14 cellular contexts compared by ENCODE assay signal in the genomic region with DNA sequence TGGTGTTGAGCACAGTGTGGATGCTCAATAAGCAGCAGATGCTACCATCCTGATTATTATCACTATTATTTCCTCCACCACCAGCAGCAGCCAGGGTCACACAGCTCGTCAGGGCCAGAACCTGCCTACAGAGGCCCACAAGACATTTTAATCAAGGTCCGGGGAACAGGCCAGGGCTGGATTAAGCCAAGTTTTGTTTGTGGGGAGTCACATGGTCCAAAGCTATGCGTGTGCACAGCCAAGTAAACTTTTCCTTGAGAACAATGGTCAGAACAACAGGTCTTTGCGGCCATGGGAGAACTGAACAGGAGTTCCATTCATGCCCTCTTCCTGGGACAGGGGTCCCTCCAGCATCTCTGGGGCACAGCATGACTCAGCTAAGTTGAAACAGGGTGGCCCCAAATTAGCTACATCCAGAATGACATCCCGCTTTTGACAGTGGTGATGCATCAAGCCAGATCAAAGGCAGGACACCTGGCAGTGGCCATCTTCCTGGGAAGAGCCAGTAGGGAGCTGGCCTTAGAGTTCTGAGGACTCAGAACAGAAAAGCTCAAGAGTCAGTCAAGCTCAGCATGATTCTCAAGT. TPM values are rescaled to one million over a fixed set of nuclear protein-coding genes. Genes with fewer than 3 reads are reported as not detected.
DNase-seq lines count a peak whose midpoint lies in the region; TF ChIP-seq lines count a peak whose summit lies in the region.
"Had no signal": no experiment of that assay in that cellular context is flagged by ENCODE, and none has a peak within 500 bp of the region (broad histone marks: within the 10 kb centered on the region; RNA-seq: fewer than 3 reads in every experiment).

No MANE protein-coding gene starts in this region.

- no peaks in the 10 kb centered on the region for H3K79me1 ChIP-seq in neuronal stem cell (ENCODE audit: low read depth, low read length)

- H4K91ac ChIP-seq in neuronal stem cell (ENCODE audit: low read depth, low read length, poor library complexity) = no peak overlapping the region

- H2BK5ac ChIP-seq in neuronal stem cell (ENCODE audit: low read length) = no peak overlapping the region

- no peak overlapping the region for H2BK12ac ChIP-seq in neuronal stem cell (ENCODE audit: low read length)

- H3K27ac ChIP-seq in neuronal stem cell (replicated peaks; ENCODE audit: low read length) (no peak overlapping the region), tibial artery (peak overlapping the region; percentile 85 to 93)
- H3K27ac ChIP-seq: pancreas had no signal

- no peak overlapping the region for H2BK15ac ChIP-seq in neuronal stem cell (ENCODE audit: low read length)

- peaks cover 0 to 2% of the 10 kb centered on the region in 2 donors for H3K36me3 ChIP-seq in neuronal stem cell (replicated peaks in 1 of 2; ENCODE audit: control insufficient read depth in 2 of 2, insufficient read depth in 2 of 2, low read length in 2 of 2)
- H3K36me3 ChIP-seq in tibial artery = peaks cover 0 to 10% (median 9%) of the 10 kb centered on the region in 3 donors
- H3K36me3 ChIP-seq: pancreas had no signal

- H3K18ac ChIP-seq in neuronal stem cell (ENCODE audit: low read length) = no peak overlapping the region

- no peak overlapping the region for H3K9ac ChIP-seq in neuronal stem cell (ENCODE audit: low read depth, low read length, poor library complexity)

- TF ChIP-seq CTCF in fibroblast of the aortic adventitia (IDR thresholded peaks at IDR 0.05; ENCODE audit: insufficient read depth, low read length) (no peak), tibial artery (IDR thresholded peaks at IDR 0.05) (no peak)

- no peak overlapping the region for H2AK5ac ChIP-seq in neuronal stem cell (ENCODE audit: low read depth, low read length)

- DNase-seq in astrocyte of the hippocampus (ENCODE audit: low read depth, low spot score) (peak; percentile 73), fibroblast of the aortic adventitia (ENCODE audit: low read depth) (peak; percentile 77), neuronal stem cell (ENCODE audit: low spot score) (no peak), tibial artery (no peak), NCI-H1417 treated with DMSO at 0.1 percent for 48 hours (lab: John Stamatoyannopoulos, UW) (no peak), NOMO-1 treated with dmso at 0.1 percent for 144 hours (lab: John Stamatoyannopoulos, UW; ENCODE audit: unreplicated experiment) (no peak)
- DNase-seq in activated naive CD4-positive, alpha-beta T cell (lab: John Stamatoyannopoulos, UW) = no peak
- DNase-seq: activated gamma-delta T cell treated with Interleukin-2 at 50 U/mL for 16 hours; DMS79 treated with DMSO at 0.1 percent for 48 hours; effector memory CD8-positive, alpha-beta T cell; mucosa of descending colon; NCI-H1436 treated with DMSO at 0.1 percent for 48 hours; NCI-H2227 treated with DMSO at 0.1 percent for 48 hours; pancreas had no signal

- no peak overlapping the region for H3K4me3 ChIP-seq in fibroblast of the aortic adventitia (ENCODE audit: low read depth, low read length)
- H3K4me3 ChIP-seq in neuronal stem cell (ENCODE audit: low read length in 2 of 2) = no peak overlapping the region
- H3K4me3 ChIP-seq in tibial artery = no peak overlapping the region
- H3K4me3 ChIP-seq: mucosa of descending colon, pancreas had no signal

- H3K4ac ChIP-seq in neuronal stem cell (ENCODE audit: low read length) = no peak overlapping the region

- no peaks in the 10 kb centered on the region for H3K27me3 ChIP-seq in neuronal stem cell (ENCODE audit: control insufficient read depth in 3 of 3, insufficient read depth in 3 of 3, low read depth in 1 of 3, low read length in 3 of 3)
- no peaks in the 10 kb centered on the region for H3K27me3 ChIP-seq in tibial artery
- H3K27me3 ChIP-seq: pancreas had no signal

- no peak overlapping the region for H2BK120ac ChIP-seq in neuronal stem cell (ENCODE audit: low read depth, low read length)

- WGBS in neuronal stem cell (ENCODE audit: extremely low coverage in 2 of 2, insufficient read length in 2 of 2, insufficient replicate concordance in 1 of 2), 2 donors = no CpG with 5 or more reads among the region's 5 CpGs

- H4K8ac ChIP-seq in neuronal stem cell (ENCODE audit: low read depth, low read length) = no peak overlapping the region

- intact Hi-C loops in tibial artery (cut with DNase I; ENCODE audit: low total_unique reads) = no loop called here

- H2AFZ ChIP-seq in neuronal stem cell (ENCODE audit: low read length) = peak overlapping the region; percentile 24

- no peak overlapping the region for H3K14ac ChIP-seq in neuronal stem cell (ENCODE audit: low read length)

- H3K4me2 ChIP-seq in neuronal stem cell (ENCODE audit: insufficient read depth, low read length, poor library complexity, severe bottlenecking) = no peak overlapping the region

- peaks cover 0 to 4% of the 10 kb centered on the region in 2 donors for H3K4me1 ChIP-seq in neuronal stem cell (ENCODE audit: control insufficient read depth in 2 of 2, insufficient read depth in 1 of 2, low read depth in 1 of 2, low read length in 2 of 2)
- H3K4me1 ChIP-seq in tibial artery = peaks cover 0 to 56% (median 16%) of the 10 kb centered on the region in 4 donors
- H3K4me1 ChIP-seq: pancreas had no signal

- no peak overlapping the region for H3K23ac ChIP-seq in neuronal stem cell (ENCODE audit: low read depth, low read length, poor library complexity)

- no peaks in the 10 kb centered on the region for H3K9me3 ChIP-seq in neuronal stem cell (replicated peaks in 1 of 2; ENCODE audit: control insufficient read depth in 2 of 2, insufficient read depth in 1 of 2, low read depth in 1 of 2, low read length in 2 of 2)
- no peaks in the 10 kb centered on the region for H3K9me3 ChIP-seq in tibial artery
- H3K9me3 ChIP-seq: mucosa of descending colon, pancreas had no signal

RNA-seq across cellular contexts. Expression of a gene that starts 11.7 kb away (rescaled TPM):
- total RNA-seq in fibroblast of the aortic adventitia (ENCODE audit: low replicate concordance) = 25.7 and 28.6 TPM in 2 replicates
- polyA plus RNA-seq in neuronal stem cell (2013, experiment 1 of 2) = 4.0 TPM
- polyA plus RNA-seq in neuronal stem cell (2013, experiment 2 of 2) = 3.8 TPM

RNA-seq across cellular contexts. Expression of a gene that starts 30.6 kb away (rescaled TPM):
- 14.8 and 17.7 TPM in 2 replicates for total RNA-seq in fibroblast of the aortic adventitia (ENCODE audit: low replicate concordance)
- 19.0 TPM for polyA plus RNA-seq in neuronal stem cell (2013, experiment 1 of 2)
- polyA plus RNA-seq in neuronal stem cell (2013, experiment 2 of 2) = 19.7 TPM

RNA-seq across cellular contexts. Expression of a gene that starts 58.0 kb away (rescaled TPM):
- total RNA-seq in fibroblast of the aortic adventitia (ENCODE audit: low replicate concordance) = 7.6 and 11.7 TPM in 2 replicates
- 10.0 TPM for polyA plus RNA-seq in neuronal stem cell (2013, experiment 1 of 2)
- 10.9 TPM for polyA plus RNA-seq in neuronal stem cell (2013, experiment 2 of 2)

Comparison
In these comparisons a context has a peak if more than half of its experiments do, and no peak if none do; other contexts are left out.
1. DNase-seq: peak in astrocyte of the hippocampus (single experiment) and fibroblast of the aortic adventitia (single experiment); none in neuronal stem cell (single experiment), tibial artery (0 of 2), NCI-H1417 treated with DMSO at 0.1 percent for 48 hours (single experiment), NOMO-1 treated with dmso at 0.1 percent for 144 hours (single experiment) and activated naive CD4-positive, alpha-beta T cell (0 of 4).